2 cellular contexts compared by ENCODE assay signal in genomic region chr5:102893942-102894341, GRCh38.
A peak's percentile ranks its signal among the peaks of the same experiment; 100 is the strongest.
TF ChIP-seq lines count a peak whose summit lies in the region.

No MANE protein-coding gene starts in this region.

TF ChIP-seq in SK-N-SH, 30 proteins besides CTCF, POLR2A, EP300 and RAD21 (continued from another document):
- peak; percentile 92 for TF ChIP-seq REST (IDR thresholded peaks at IDR 0.05; ENCODE audit: low read depth, low read length)

TF ChIP-seq in SK-N-SH treated with all-trans-retinoic acid at 6 μM for 48 hours, 23 proteins besides CTCF, POLR2A, EP300 and RAD21 (continued from another document):
- TF ChIP-seq POU6F1 (CRISPR knock-in tag; IDR thresholded peaks at IDR 0.05; ENCODE audit: borderline replicate concordance, low read depth) (no peak), SNAI2 (CRISPR knock-in tag; IDR thresholded peaks at IDR 0.05) (no peak), PPARA (CRISPR knock-in tag; IDR thresholded peaks at IDR 0.05; ENCODE audit: borderline replicate concordance) (no peak), TOX (CRISPR knock-in tag; IDR thresholded peaks at IDR 0.05; ENCODE audit: borderline replicate concordance) (no peak), ZNF8 (CRISPR knock-in tag; IDR thresholded peaks at IDR 0.05) (no peak), TCF4 (CRISPR knock-in tag; IDR thresholded peaks at IDR 0.05; ENCODE audit: borderline replicate concordance) (no peak), ZFP30 (CRISPR knock-in tag; IDR thresholded peaks at IDR 0.05) (no peak), ZC3H10 (CRISPR knock-in tag; IDR thresholded peaks at IDR 0.05) (no peak), CSDC2 (CRISPR knock-in tag; IDR thresholded peaks at IDR 0.05) (no peak), ISL1 (CRISPR knock-in tag; IDR thresholded peaks at IDR 0.05) (no peak), RARB (CRISPR knock-in tag; IDR thresholded peaks at IDR 0.05) (no peak), PATZ1 (CRISPR knock-in tag; IDR thresholded peaks at IDR 0.05; ENCODE audit: borderline replicate concordance) (no peak), OSR1 (CRISPR knock-in tag; IDR thresholded peaks at IDR 0.05) (no peak), ZFP3 (CRISPR knock-in tag; IDR thresholded peaks at IDR 0.05) (no peak), ARNTL (CRISPR knock-in tag; IDR thresholded peaks at IDR 0.05; ENCODE audit: borderline replicate concordance, low read depth) (no peak), TSHZ2 (CRISPR knock-in tag; IDR thresholded peaks at IDR 0.05) (no peak)
